Comparison of ENCODE assay signal across 1 cellular context in the genomic region with DNA sequence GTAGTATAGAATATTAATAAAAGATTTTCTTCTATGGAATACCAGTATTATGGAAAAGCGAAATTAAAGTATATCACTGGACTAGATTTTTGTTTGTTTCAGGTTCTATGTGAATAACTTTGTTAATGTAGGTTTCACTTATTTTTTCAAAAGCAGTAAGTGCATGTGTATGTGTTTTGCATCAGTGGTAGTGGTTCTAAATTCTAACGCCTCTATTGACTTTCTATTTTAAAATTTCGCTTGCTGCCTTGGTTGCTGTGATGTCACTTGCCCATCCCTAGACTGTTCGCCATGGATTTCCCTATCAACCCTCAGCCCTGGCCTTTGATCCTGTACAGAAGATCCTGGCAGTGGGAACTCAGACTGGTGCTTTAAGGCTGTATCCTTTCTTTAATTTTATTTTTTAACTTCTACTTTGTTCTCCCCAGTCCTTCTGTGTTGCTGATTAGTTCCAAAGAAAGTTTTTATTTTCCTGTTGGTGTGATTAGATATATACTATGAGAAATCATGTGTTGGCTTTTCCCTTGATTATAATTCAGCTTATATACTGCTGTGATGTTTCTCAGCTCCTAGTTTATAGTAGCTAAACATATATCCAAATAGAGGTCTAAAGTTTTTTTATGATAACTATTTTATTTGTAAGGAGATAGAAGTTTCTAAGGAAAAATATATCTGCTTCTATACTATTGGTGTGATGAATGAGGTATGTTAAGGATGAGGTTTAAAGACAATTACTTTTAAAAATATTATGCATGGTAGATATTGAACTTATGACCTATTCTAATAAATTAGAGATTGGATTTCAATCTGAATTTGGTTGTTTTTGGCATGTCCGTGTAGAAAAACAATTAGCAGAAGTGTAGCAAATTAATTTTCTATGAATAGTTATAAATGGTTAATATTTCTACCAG.
TF ChIP-seq lines count a peak whose summit lies in the region.

No MANE protein-coding gene starts in this region.

TF ChIP-seq in K562, 482 proteins besides CTCF, POLR2A, EP300 and RAD21 (continued from another document):
- TF ChIP-seq, protein P1, sequence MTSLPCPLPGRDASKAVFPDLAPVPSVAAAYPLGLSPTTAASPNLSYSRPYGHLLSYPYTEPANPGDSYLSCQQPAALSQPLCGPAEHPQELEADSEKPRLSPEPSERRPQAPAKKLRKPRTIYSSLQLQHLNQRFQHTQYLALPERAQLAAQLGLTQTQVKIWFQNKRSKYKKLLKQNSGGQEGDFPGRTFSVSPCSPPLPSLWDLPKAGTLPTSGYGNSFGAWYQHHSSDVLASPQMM (CRISPR knock-in tag; IDR thresholded peaks at IDR 0.05), result no peak
- TF ChIP-seq SRSF7 (optimal IDR thresholded peaks at IDR 0.05; ENCODE audit: low read depth, low read length) (no peak), MAFK (IDR thresholded peaks at IDR 0.05; ENCODE audit: low read length) (no peak), MTA1 (IDR thresholded peaks at IDR 0.05; ENCODE audit: borderline replicate concordance) (no peak), HMG20A (CRISPR knock-in tag; conservative IDR thresholded peaks at IDR 0.05) (no peak), ZBED1 (IDR thresholded peaks at IDR 0.05) (no peak), MYBL2 (IDR thresholded peaks at IDR 0.05; ENCODE audit: low read depth) (peak; percentile 74), MYBL2 (CRISPR knock-in tag; IDR thresholded peaks at IDR 0.05; ENCODE audit: borderline replicate concordance) (no peak), CAMTA2 (CRISPR knock-in tag; conservative IDR thresholded peaks at IDR 0.05) (no peak), PTBP1 (IDR thresholded peaks at IDR 0.05; ENCODE audit: low read depth, low read length) (no peak), MCM7 (IDR thresholded peaks at IDR 0.05) (no peak)
- TF ChIP-seq, protein P2, sequence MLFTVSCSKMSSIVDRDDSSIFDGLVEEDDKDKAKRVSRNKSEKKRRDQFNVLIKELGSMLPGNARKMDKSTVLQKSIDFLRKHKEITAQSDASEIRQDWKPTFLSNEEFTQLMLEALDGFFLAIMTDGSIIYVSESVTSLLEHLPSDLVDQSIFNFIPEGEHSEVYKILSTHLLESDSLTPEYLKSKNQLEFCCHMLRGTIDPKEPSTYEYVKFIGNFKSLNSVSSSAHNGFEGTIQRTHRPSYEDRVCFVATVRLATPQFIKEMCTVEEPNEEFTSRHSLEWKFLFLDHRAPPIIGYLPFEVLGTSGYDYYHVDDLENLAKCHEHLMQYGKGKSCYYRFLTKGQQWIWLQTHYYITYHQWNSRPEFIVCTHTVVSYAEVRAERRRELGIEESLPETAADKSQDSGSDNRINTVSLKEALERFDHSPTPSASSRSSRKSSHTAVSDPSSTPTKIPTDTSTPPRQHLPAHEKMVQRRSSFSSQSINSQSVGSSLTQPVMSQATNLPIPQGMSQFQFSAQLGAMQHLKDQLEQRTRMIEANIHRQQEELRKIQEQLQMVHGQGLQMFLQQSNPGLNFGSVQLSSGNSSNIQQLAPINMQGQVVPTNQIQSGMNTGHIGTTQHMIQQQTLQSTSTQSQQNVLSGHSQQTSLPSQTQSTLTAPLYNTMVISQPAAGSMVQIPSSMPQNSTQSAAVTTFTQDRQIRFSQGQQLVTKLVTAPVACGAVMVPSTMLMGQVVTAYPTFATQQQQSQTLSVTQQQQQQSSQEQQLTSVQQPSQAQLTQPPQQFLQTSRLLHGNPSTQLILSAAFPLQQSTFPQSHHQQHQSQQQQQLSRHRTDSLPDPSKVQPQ (CRISPR knock-in tag; IDR thresholded peaks at IDR 0.05; ENCODE audit: borderline replicate concordance), result no peak
- TF ChIP-seq, protein P3, sequence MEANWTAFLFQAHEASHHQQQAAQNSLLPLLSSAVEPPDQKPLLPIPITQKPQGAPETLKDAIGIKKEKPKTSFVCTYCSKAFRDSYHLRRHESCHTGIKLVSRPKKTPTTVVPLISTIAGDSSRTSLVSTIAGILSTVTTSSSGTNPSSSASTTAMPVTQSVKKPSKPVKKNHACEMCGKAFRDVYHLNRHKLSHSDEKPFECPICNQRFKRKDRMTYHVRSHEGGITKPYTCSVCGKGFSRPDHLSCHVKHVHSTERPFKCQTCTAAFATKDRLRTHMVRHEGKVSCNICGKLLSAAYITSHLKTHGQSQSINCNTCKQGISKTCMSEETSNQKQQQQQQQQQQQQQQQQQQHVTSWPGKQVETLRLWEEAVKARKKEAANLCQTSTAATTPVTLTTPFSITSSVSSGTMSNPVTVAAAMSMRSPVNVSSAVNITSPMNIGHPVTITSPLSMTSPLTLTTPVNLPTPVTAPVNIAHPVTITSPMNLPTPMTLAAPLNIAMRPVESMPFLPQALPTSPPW (CRISPR knock-in tag; IDR thresholded peaks at IDR 0.05), result peak; percentile 28; the same call in 1 of the 2 replicates
- TF ChIP-seq, protein P4, sequence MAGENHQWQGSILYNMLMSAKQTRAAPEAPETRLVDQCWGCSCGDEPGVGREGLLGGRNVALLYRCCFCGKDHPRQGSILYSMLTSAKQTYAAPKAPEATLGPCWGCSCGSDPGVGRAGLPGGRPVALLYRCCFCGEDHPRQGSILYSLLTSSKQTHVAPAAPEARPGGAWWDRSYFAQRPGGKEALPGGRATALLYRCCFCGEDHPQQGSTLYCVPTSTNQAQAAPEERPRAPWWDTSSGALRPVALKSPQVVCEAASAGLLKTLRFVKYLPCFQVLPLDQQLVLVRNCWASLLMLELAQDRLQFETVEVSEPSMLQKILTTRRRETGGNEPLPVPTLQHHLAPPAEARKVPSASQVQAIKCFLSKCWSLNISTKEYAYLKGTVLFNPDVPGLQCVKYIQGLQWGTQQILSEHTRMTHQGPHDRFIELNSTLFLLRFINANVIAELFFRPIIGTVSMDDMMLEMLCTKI (IDR thresholded peaks at IDR 0.05; ENCODE audit: partially characterized antibody), result no peak
